12 cellular contexts compared by ENCODE assay signal in the genomic region with DNA sequence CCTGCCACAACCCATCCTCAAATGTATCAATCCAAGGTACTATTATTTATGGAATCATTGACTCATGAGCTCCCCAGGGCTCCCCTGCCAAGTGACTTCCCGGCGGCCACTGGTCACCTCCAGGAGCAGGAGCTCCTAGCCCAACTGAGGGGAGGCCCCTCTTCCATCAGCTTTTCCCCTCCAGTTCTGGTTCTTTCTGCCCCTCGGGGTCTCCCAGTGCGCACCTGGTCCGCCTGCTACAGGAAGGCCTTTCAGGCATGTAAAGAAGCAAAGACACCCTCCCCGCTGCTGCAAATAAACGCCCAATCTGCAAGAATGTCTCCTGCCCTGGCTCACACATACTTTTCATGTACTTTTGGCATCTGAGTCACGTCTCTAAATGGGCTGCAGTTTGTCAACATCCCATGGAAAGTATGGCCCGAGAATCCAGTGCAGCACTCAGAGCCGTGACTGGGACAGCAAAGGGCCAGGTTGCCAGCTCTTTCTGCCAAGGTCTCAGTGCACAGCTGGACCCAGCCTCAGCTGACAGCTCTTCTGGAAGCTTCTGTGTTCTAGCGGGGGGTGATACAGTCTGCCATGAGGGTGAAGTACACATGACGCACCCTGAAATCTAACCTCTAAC. TPM values are rescaled to one million over a fixed set of nuclear protein-coding genes. Genes with fewer than 3 reads are reported as not detected.
DNase-seq lines count a peak whose midpoint lies in the region; ATAC-seq and TF ChIP-seq lines count a peak whose summit lies in the region.
"Had no signal": no experiment of that assay in that cellular context is flagged by ENCODE, and none has a peak within 500 bp of the region (broad histone marks: within the 10 kb centered on the region; RNA-seq: fewer than 3 reads in every experiment).

No MANE protein-coding gene starts in this region.

- no peak overlapping the region for H3K4me3 ChIP-seq in brain microvascular endothelial cell (ENCODE audit: low read depth, low read length)
- no peak overlapping the region for H3K4me3 ChIP-seq in right cardiac atrium (ENCODE audit: low read length)
- H3K4me3 ChIP-seq: skin epidermis had no signal

- peak; percentile 63 for DNase-seq in Daoy (ENCODE audit: low read depth)
- peak; percentile 71 for DNase-seq in brain microvascular endothelial cell
- DNase-seq in right cardiac atrium, result peak; percentile 72 to 85 (median 83)
- DNase-seq in retina, result peak; percentile 65
- no peak for DNase-seq in stimulated activated CD4-positive, alpha-beta T cell treated with anti-CD3 and anti-CD28 coated beads, Interleukin-4, amount 100 ng/mL, for 4 hours
- DNase-seq in activated T-cell treated with anti-CD3 and anti-CD28 coated beads for 4 hours, result no peak
- no peak for DNase-seq in DMS53 (lab: John Stamatoyannopoulos, UW)
- DNase-seq: dermis blood vessel endothelial cell, NCI-H1105 had no signal

- H3K27ac ChIP-seq in brain microvascular endothelial cell (peak overlapping the region; percentile 42), right cardiac atrium (ENCODE audit: low read length) (no peak overlapping the region)

- in situ Hi-C loops in brain microvascular endothelial cell (cut with HindIII; ENCODE audit: low pct_ligation_motif_present, low sequenced_read_pairs), result no loop called here

- intact Hi-C loops in right cardiac atrium (cut with DNase I), result no loop called here

- 66% methylated on average over 12 of the region's 12 CpGs for WGBS in right cardiac atrium

- ATAC-seq in right cardiac atrium (peak; percentile 85 to 92), HG03280 (IDR thresholded peaks at IDR 0.05; ENCODE audit: unreplicated experiment) (no peak)
- ATAC-seq: activated T-helper 17 cell treated with anti-CD3 and anti-CD28 coated beads, Interleukin-2, amount 50 U/mL, for 72 hours had no signal

- H3K4me1 ChIP-seq in right cardiac atrium (ENCODE audit: control insufficient read depth, insufficient read depth, low read length), result no peaks in the 10 kb centered on the region

- no peaks in the 10 kb centered on the region for H3K9me3 ChIP-seq in right cardiac atrium (ENCODE audit: control insufficient read depth, low read length)

- H3K27me3 ChIP-seq in brain microvascular endothelial cell (replicated peaks), result no peaks in the 10 kb centered on the region
- H3K27me3 ChIP-seq in right cardiac atrium (ENCODE audit: control insufficient read depth, insufficient read depth), result no peaks in the 10 kb centered on the region

- no peaks in the 10 kb centered on the region for H3K36me3 ChIP-seq in brain microvascular endothelial cell (replicated peaks)

- TF ChIP-seq CTCF in brain microvascular endothelial cell (IDR thresholded peaks at IDR 0.05; ENCODE audit: low read depth, low read length, missing control alignments), result no peak

RNA-seq across cellular contexts. Expression of a gene that starts 41.4 kb away (rescaled TPM):
- 4.6 and 5.6 TPM in 2 replicates for total RNA-seq in Daoy (2014; rRNA removed; shearing (Covaris generic))
- 1 to 10 TPM; 1.9 to 4.0 (median 2.1) TPM for total RNA-seq in right cardiac atrium
- polyA plus RNA-seq in right cardiac atrium, result 1.7 TPM

Comparison
In these comparisons a context has a peak if more than half of its experiments do, and no peak if none do; other contexts are left out.
1. DNase-seq: peak in Daoy (single experiment), brain microvascular endothelial cell (single experiment), right cardiac atrium (3 of 3) and retina (single experiment); none in stimulated activated CD4-positive, alpha-beta T cell treated with anti-CD3 and anti-CD28 coated beads, Interleukin-4, amount 100 ng/mL, for 4 hours (0 of 2), activated T-cell treated with anti-CD3 and anti-CD28 coated beads for 4 hours (single experiment) and DMS53 (single experiment).